Comparison of ENCODE assay signal across 1 cellular context in the genomic region with DNA sequence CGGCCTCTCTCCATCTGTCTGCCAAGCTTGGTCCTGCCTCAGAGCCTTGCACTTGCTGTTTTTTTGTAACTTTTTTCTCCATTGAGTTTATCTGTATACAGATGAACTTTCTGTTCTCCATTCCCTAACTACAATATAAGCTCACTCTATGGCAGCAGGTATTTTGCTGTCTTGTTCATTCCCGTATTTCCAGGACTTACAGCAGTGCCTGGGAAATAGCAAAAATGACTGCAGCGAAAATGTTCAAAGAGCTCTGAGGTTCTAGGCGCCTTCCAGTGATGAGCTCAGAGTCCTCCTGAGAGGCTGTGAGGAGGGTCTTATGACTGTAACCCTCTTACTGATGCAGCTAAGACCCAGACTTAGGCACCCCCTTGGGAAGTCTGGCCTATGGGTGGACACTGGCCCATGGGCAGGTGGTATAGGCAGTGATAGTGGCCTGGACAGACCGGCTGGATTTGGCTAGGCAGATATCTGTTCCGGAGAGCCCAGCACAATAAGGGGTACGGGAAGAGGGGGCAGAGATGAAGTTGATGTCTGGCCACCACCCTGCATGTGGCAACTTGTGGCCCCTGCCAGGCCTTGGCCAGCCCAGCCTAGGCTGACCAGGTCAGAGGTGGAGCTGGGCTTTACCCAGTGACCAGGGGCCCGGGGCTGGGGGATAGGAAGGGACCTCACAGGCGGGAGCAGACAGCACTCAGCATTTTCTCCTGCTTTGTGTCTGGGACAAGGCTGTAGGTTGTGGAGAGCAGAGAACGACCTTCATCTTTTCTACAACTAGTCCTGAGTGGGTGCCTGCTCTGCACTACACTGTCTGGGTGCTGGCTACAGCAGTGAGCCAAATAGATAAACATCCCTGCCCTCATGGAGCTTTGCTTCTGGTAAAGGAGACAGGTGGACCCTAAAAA.
TF ChIP-seq lines count a peak whose summit lies in the region.

No MANE protein-coding gene starts in this region.

TF ChIP-seq in IMR-90, 13 proteins besides CTCF, POLR2A, EP300 and RAD21:
- TF ChIP-seq MXI1 (IDR thresholded peaks at IDR 0.05; ENCODE audit: borderline replicate concordance, low read depth, low read length) (no peak), CEBPB (IDR thresholded peaks at IDR 0.05; ENCODE audit: low read depth, low read length) (no peak), RFX5 (IDR thresholded peaks at IDR 0.05; ENCODE audit: low read depth, low read length) (no peak), NFE2L2 (IDR thresholded peaks at IDR 0.05; ENCODE audit: low read depth, low read length) (no peak), MAZ (IDR thresholded peaks at IDR 0.05; ENCODE audit: borderline replicate concordance, low read depth, low read length) (no peak), CHD1 (IDR thresholded peaks at IDR 0.05; ENCODE audit: low read depth, low read length) (no peak), BHLHE40 (IDR thresholded peaks at IDR 0.05; ENCODE audit: low read depth, low read length) (no peak), RCOR1 (IDR thresholded peaks at IDR 0.05; ENCODE audit: insufficient replicate concordance, low read length) (no peak), FOS (IDR thresholded peaks at IDR 0.05; ENCODE audit: low read depth, low read length) (no peak)
- TF ChIP-seq, protein P1, sequence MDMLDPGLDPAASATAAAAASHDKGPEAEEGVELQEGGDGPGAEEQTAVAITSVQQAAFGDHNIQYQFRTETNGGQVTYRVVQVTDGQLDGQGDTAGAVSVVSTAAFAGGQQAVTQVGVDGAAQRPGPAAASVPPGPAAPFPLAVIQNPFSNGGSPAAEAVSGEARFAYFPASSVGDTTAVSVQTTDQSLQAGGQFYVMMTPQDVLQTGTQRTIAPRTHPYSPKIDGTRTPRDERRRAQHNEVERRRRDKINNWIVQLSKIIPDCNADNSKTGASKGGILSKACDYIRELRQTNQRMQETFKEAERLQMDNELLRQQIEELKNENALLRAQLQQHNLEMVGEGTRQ (IDR thresholded peaks at IDR 0.05; ENCODE audit: low read depth, low read length), result no peak
- TF ChIP-seq, protein P2, sequence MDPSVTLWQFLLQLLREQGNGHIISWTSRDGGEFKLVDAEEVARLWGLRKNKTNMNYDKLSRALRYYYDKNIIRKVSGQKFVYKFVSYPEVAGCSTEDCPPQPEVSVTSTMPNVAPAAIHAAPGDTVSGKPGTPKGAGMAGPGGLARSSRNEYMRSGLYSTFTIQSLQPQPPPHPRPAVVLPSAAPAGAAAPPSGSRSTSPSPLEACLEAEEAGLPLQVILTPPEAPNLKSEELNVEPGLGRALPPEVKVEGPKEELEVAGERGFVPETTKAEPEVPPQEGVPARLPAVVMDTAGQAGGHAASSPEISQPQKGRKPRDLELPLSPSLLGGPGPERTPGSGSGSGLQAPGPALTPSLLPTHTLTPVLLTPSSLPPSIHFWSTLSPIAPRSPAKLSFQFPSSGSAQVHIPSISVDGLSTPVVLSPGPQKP (IDR thresholded peaks at IDR 0.05; ENCODE audit: borderline replicate concordance, low read depth, low read length), result no peak
